11 cellular contexts compared by ENCODE assay signal in genomic region chr17:66386789-66387351, GRCh38.
A peak's percentile ranks its signal among the peaks of the same experiment; 100 is the strongest.
DNase-seq lines count a peak whose midpoint lies in the region; ATAC-seq, FAIRE-seq and TF ChIP-seq lines count a peak whose summit lies in the region.
"Had no signal": no experiment of that assay in that cellular context is flagged by ENCODE, and none has a peak within 500 bp of the region (broad histone marks: within the 10 kb centered on the region; RNA-seq: fewer than 3 reads in every experiment).

No MANE protein-coding gene starts in this region.

- no peak overlapping the region for H4K8ac ChIP-seq in IMR-90 (ENCODE audit: low read depth in 2 of 2, low read length in 2 of 2)

- no peak overlapping the region for H2AK5ac ChIP-seq in IMR-90 (ENCODE audit: low read depth, low read length)

- H3K4ac ChIP-seq in IMR-90 (ENCODE audit: low read depth, low read length) = no peak overlapping the region

- H3K9me1 ChIP-seq in IMR-90 (ENCODE audit: insufficient read depth, low read length) = peaks cover 4% of the 10 kb centered on the region

- H2AFZ ChIP-seq in IMR-90 (replicated peaks; ENCODE audit: low read length, poor library complexity) = no peak overlapping the region

- POLR2A ChIA-PET in CD4-positive, alpha-beta memory T cell (lab: Charles Lee; ENCODE audit: partially characterized antibody) = no interaction called here
- POLR2A ChIA-PET in IMR-90 (lab: Charles Lee; ENCODE audit: unreplicated experiment) = no interaction called here

- TF ChIP-seq POLR2A in IMR-90 (IDR thresholded peaks at IDR 0.05; ENCODE audit: low read depth, low read length) (no peak), GM12891 (IDR thresholded peaks at IDR 0.05; ENCODE audit: low read depth, low read length) (no peak)

- peaks cover 28% of the 10 kb centered on the region for H3K4me1 ChIP-seq in CD4-positive, alpha-beta memory T cell (ENCODE audit: insufficient read depth, low read length)
- H3K4me1 ChIP-seq in IMR-90 (ENCODE audit: control insufficient read depth, insufficient read depth, low read length) = peaks cover 9% of the 10 kb centered on the region

- H3K27me3 Mint-ChIP-seq in CD4-positive, alpha-beta memory T cell = no peaks in the 10 kb centered on the region
- no peaks in the 10 kb centered on the region for H3K27me3 Mint-ChIP-seq in activated T-helper 1 cell treated with anti-CD3 and anti-CD28 coated beads, Interleukin-12 subunit alpha, Interleukin-12 subunit beta, Interleukin-2, Interleukin-4 antibody, amounts not matched to agents 30 ng/mL and 10 ng/mL and 1 ng/mL, durations not matched to agents 14 hours and 24 hours and 36 hours (ENCODE audit: insufficient read depth)
- H3K27me3 Mint-ChIP-seq: IgD-negative memory B cell had no signal

- intact Hi-C loops in CD4-positive, alpha-beta memory T cell (cut with micrococcal nuclease) = no loop called here
- intact Hi-C loops in IMR-90 (cut with micrococcal nuclease) = no loop called here
- intact Hi-C loops in activated T-helper 1 cell treated with anti-CD3 and anti-CD28 coated beads, Interleukin-12 subunit alpha, Interleukin-12 subunit beta, Interleukin-2, Interleukin-4 antibody, amounts not matched to agents 30 ng/mL and 10 ng/mL and 1 ng/mL, durations not matched to agents 14 hours and 24 hours and 36 hours (cut with micrococcal nuclease) = no loop called here

- dilution Hi-C loops in IMR-90 (cut with HindIII; ENCODE audit: low sequenced_read_pairs, unreplicated experiment) = no loop called here

- no peak overlapping the region for H3K4me3 ChIP-seq in CD4-positive, alpha-beta memory T cell (ENCODE audit: low read length in 2 of 2)
- H3K4me3 ChIP-seq in IMR-90 (ENCODE audit: insufficient read depth, low read depth, low read length) = no peak overlapping the region

- H3K9me3 ChIP-seq in CD4-positive, alpha-beta memory T cell (ENCODE audit: control insufficient read depth in 1 of 2, low read length in 2 of 2) = no peaks in the 10 kb centered on the region
- no peaks in the 10 kb centered on the region for H3K9me3 ChIP-seq in IMR-90 (ENCODE audit: control insufficient read depth, insufficient read depth, low read length)

- peaks cover 37 to 87% of the 10 kb centered on the region in 2 experiments for H3K79me1 ChIP-seq in IMR-90 (ENCODE audit: low read depth in 1 of 2, low read length in 2 of 2)

- no peak for ATAC-seq in IMR-90 (ENCODE audit: low read depth)
- no peak for ATAC-seq in GM19035 (IDR thresholded peaks at IDR 0.05; ENCODE audit: unreplicated experiment)

- CTCF ChIA-PET in CD4-positive, alpha-beta memory T cell (lab: Charles Lee; ENCODE audit: partially characterized antibody) = no interaction called here
- CTCF ChIA-PET in IMR-90 (lab: Yijun Ruan, JAX) = no interaction called here

- no peak for TF ChIP-seq CTCF in IMR-90 (conservative IDR thresholded peaks at IDR 0.05; ENCODE audit: low read depth, low read length)

- H3K4me3 Mint-ChIP-seq in CD4-positive, alpha-beta memory T cell = peak overlapping the region in 4 of 8 donors; percentile 37 to 73 (median 64)
- H3K4me3 Mint-ChIP-seq in activated T-helper 1 cell treated with anti-CD3 and anti-CD28 coated beads, Interleukin-12 subunit alpha, Interleukin-12 subunit beta, Interleukin-2, Interleukin-4 antibody, amounts not matched to agents 30 ng/mL and 10 ng/mL and 1 ng/mL, durations not matched to agents 14 hours and 24 hours and 36 hours = no peak overlapping the region
- H3K4me3 Mint-ChIP-seq: IgD-negative memory B cell had no signal

- in situ Hi-C loops in IMR-90 (cut with MboI; ENCODE audit: low sequenced_read_pairs) = no loop called here

- no CpG with 5 or more reads among the region's 2 CpGs for WGBS in IMR-90 (ENCODE audit: extremely low coverage in 2 of 2, insufficient read length in 1 of 2), 2 experiments

- H3K4me2 ChIP-seq in IMR-90 (ENCODE audit: low read depth, low read length) = no peak overlapping the region

- no peak overlapping the region for H3K9ac ChIP-seq in IMR-90 (ENCODE audit: low read depth, low read length)

- H3K27ac ChIP-seq in CD4-positive, alpha-beta memory T cell (ENCODE audit: low read depth, low read length) = no peak overlapping the region
- no peak overlapping the region for H3K27ac ChIP-seq in IMR-90 (ENCODE audit: insufficient read depth, low read length)

- no TSS peak for BruUV-seq in IMR-90 (replicated peaks; lab: Mats Ljungman, UMichigan)

- H3K23ac ChIP-seq in IMR-90 (ENCODE audit: low read depth, low read length) = no peak overlapping the region

- no peak overlapping the region for H2BK5ac ChIP-seq in IMR-90 (ENCODE audit: low read depth, low read length, poor library complexity, severe bottlenecking)

- H3K56ac ChIP-seq in IMR-90 (ENCODE audit: extremely low read depth, insufficient read depth, low read length) = no peak overlapping the region

- H3K18ac ChIP-seq in IMR-90 (ENCODE audit: low read depth, low read length) = no peak overlapping the region

- FAIRE-seq in GM12891 (lab: Jason Lieb, UNC) = no peak
- FAIRE-seq: GM12892 had no signal

- no peak overlapping the region for H2BK20ac ChIP-seq in IMR-90 (ENCODE audit: low read depth, low read length)

- H3K4me1 Mint-ChIP-seq in CD4-positive, alpha-beta memory T cell = peaks cover 34 to 75% (median 52%) of the 10 kb centered on the region in 4 donors
- H3K4me1 Mint-ChIP-seq in activated T-helper 1 cell treated with anti-CD3 and anti-CD28 coated beads, Interleukin-12 subunit alpha, Interleukin-12 subunit beta, Interleukin-2, Interleukin-4 antibody, amounts not matched to agents 30 ng/mL and 10 ng/mL and 1 ng/mL, durations not matched to agents 14 hours and 24 hours and 36 hours (ENCODE audit: low read depth) = peaks cover 60% of the 10 kb centered on the region
- H3K4me1 Mint-ChIP-seq: IgD-negative memory B cell had no signal

- no peak overlapping the region for H4K5ac ChIP-seq in IMR-90 (ENCODE audit: low read depth, low read length)

- no peak overlapping the region for H2BK120ac ChIP-seq in IMR-90 (ENCODE audit: low read depth, low read length)

- no peak overlapping the region for H4K91ac ChIP-seq in IMR-90 (ENCODE audit: insufficient read depth, low read depth, low read length)

- peaks cover 38% of the 10 kb centered on the region for H4K20me1 ChIP-seq in IMR-90 (ENCODE audit: insufficient read depth, low read length)

- no peaks in the 10 kb centered on the region for H3K27me3 ChIP-seq in CD4-positive, alpha-beta memory T cell (ENCODE audit: insufficient read depth, low read length)
- H3K27me3 ChIP-seq in IMR-90 (ENCODE audit: control insufficient read depth, insufficient read depth, low read length) = no peaks in the 10 kb centered on the region

- H3K36me3 Mint-ChIP-seq in CD4-positive, alpha-beta memory T cell = peaks cover 17 to 31% of the 10 kb centered on the region in 2 donors
- H3K36me3 Mint-ChIP-seq in activated T-helper 1 cell treated with anti-CD3 and anti-CD28 coated beads, Interleukin-12 subunit alpha, Interleukin-12 subunit beta, Interleukin-2, Interleukin-4 antibody, amounts not matched to agents 30 ng/mL and 10 ng/mL and 1 ng/mL, durations not matched to agents 14 hours and 24 hours and 36 hours (ENCODE audit: low read depth) = peaks cover 38% of the 10 kb centered on the region

- peak overlapping the region in 4 of 7 donors; percentile 19 to 81 (median 53) for H3K27ac Mint-ChIP-seq in CD4-positive, alpha-beta memory T cell
- peak overlapping the region; percentile 72 for H3K27ac Mint-ChIP-seq in activated T-helper 1 cell treated with anti-CD3 and anti-CD28 coated beads, Interleukin-12 subunit alpha, Interleukin-12 subunit beta, Interleukin-2, Interleukin-4 antibody, amounts not matched to agents 30 ng/mL and 10 ng/mL and 1 ng/mL, durations not matched to agents 14 hours and 24 hours and 36 hours
- H3K27ac Mint-ChIP-seq: IgD-negative memory B cell had no signal

- H2AK9ac ChIP-seq in IMR-90 (replicated peaks; ENCODE audit: low read depth, low read length, poor library complexity) = no peak overlapping the region

- no peaks in the 10 kb centered on the region for H3K9me3 Mint-ChIP-seq in CD4-positive, alpha-beta memory T cell
- H3K9me3 Mint-ChIP-seq in activated T-helper 1 cell treated with anti-CD3 and anti-CD28 coated beads, Interleukin-12 subunit alpha, Interleukin-12 subunit beta, Interleukin-2, Interleukin-4 antibody, amounts not matched to agents 30 ng/mL and 10 ng/mL and 1 ng/mL, durations not matched to agents 14 hours and 24 hours and 36 hours = no peaks in the 10 kb centered on the region

- TF ChIP-seq RAD21 in IMR-90 (IDR thresholded peaks at IDR 0.05; ENCODE audit: low read length) = no peak

- no peak for DNase-seq in CD4-positive, alpha-beta memory T cell
- no peak for DNase-seq in IMR-90
- no peak for DNase-seq in activated T-helper 1 cell treated with anti-CD3 and anti-CD28 coated beads, Interleukin-12 subunit alpha, Interleukin-12 subunit beta, Interleukin-2, Interleukin-4 antibody, amounts not matched to agents 30 ng/mL and 10 ng/mL and 1 ng/mL, durations not matched to agents 14 hours and 24 hours and 36 hours (ENCODE audit: low spot score)
- peak; percentile 86 for DNase-seq in left kidney (ENCODE audit: low read depth, low spot score)
- no peak for DNase-seq in COLO829 (ENCODE audit: low spot score)
- DNase-seq in T-helper 1 cell = no peak
- DNase-seq in GM12891 (ENCODE audit: insufficient read length, low spot score) = no peak
- DNase-seq: erythroblast had no signal

- H3K36me3 ChIP-seq in CD4-positive, alpha-beta memory T cell (ENCODE audit: insufficient read depth, low read length) = peaks cover 10% of the 10 kb centered on the region
- H3K36me3 ChIP-seq in IMR-90 (ENCODE audit: control insufficient read depth, insufficient read depth, low read length) = peaks cover 15% of the 10 kb centered on the region

- H3K14ac ChIP-seq in IMR-90 (replicated peaks; ENCODE audit: low read depth, low read length) = 0 out of 2 replicates have a peak overlapping the region, but pooled peaks have one; percentile 34

- no peak overlapping the region for H2BK15ac ChIP-seq in IMR-90 (ENCODE audit: low read depth, low read length)

TF ChIP-seq in IMR-90, 13 proteins besides CTCF, POLR2A, EP300 and RAD21 (continues in another document):
- TF ChIP-seq SMC3 (IDR thresholded peaks at IDR 0.05; ENCODE audit: low read depth, low read length) (no peak), MAFK (IDR thresholded peaks at IDR 0.05; ENCODE audit: low read depth, low read length) (no peak), BHLHE40 (IDR thresholded peaks at IDR 0.05; ENCODE audit: low read depth, low read length) (no peak), NFE2L2 (IDR thresholded peaks at IDR 0.05; ENCODE audit: low read depth, low read length) (no peak), FOS (IDR thresholded peaks at IDR 0.05; ENCODE audit: low read depth, low read length) (no peak)

TF ChIP-seq in GM12891, 5 proteins besides CTCF, POLR2A, EP300 and RAD21:
- TF ChIP-seq POU2F2 (IDR thresholded peaks at IDR 0.05; ENCODE audit: low read depth, low read length) = no peak
- TF ChIP-seq SPI1 (IDR thresholded peaks at IDR 0.05; ENCODE audit: low read depth, low read length) = no peak
